ENCODE assay signal across 16 cellular contexts in genomic region chr11:11410626-11411025, GRCh38. TPM values are rescaled to one million over a fixed set of nuclear protein-coding genes. Genes with fewer than 3 reads are reported as not detected.
DNase-seq lines count a peak whose midpoint lies in the region; ATAC-seq and TF ChIP-seq lines count a peak whose summit lies in the region.
"Had no signal": no experiment of that assay in that cellular context is flagged by ENCODE, and none has a peak within 500 bp of the region (broad histone marks: within the 10 kb centered on the region; RNA-seq: fewer than 3 reads in every experiment).

No MANE protein-coding gene starts in this region.

- H3K27ac ChIP-seq in upper lobe of left lung, result no peak overlapping the region
- H3K27ac ChIP-seq in CD4-positive, alpha-beta T cell (ENCODE audit: low read depth, low read length), result no peak overlapping the region
- H3K27ac ChIP-seq: BLaER1 treated with 17β-estradiol and CSF1 and Interleukin-3, amounts not matched to agents 10 nM and 100 nM had no signal

- no peak for TF ChIP-seq POLR2A in upper lobe of left lung (IDR thresholded peaks at IDR 0.05)

- H3K4me3 ChIP-seq in upper lobe of left lung, result no peak overlapping the region
- H3K4me3 ChIP-seq: BLaER1 treated with 17β-estradiol and CSF1 and Interleukin-3, amounts not matched to agents 10 nM and 100 nM had no signal

- DNase-seq in NCI-H2227 treated with DMSO at 0.1 percent for 48 hours (lab: John Stamatoyannopoulos, UW) (peak; percentile 4), NCI-H2227 (lab: John Stamatoyannopoulos, UW; ENCODE audit: unreplicated experiment) (no peak), G401 (ENCODE audit: low spot score) (peak; percentile 44), osteocyte (ENCODE audit: extremely low spot score, unreplicated experiment) (no peak), upper lobe of left lung (no peak)
- DNase-seq in CD4-positive, alpha-beta T cell, result no peak
- DNase-seq: CD8-positive, alpha-beta memory T cell; DMS 273 treated with DMSO at 0.1 percent for 48 hours; GF-D8; H9 had no signal

- H3K4me1 Mint-ChIP-seq in dendritic cell treated with granulocyte-macrophage colony-stimulating factor and Interleukin-4, amounts not matched to agents 40 ng/mL and 50 ng/mL, for 4 days (ENCODE audit: low read depth), result peaks cover 91% of the 10 kb centered on the region
- peaks cover 69% of the 10 kb centered on the region for H3K4me1 Mint-ChIP-seq in osteocyte (ENCODE audit: unreplicated experiment)
- no peaks in the 10 kb centered on the region for H3K4me1 Mint-ChIP-seq in CD4-positive, alpha-beta T cell (ENCODE audit: low read depth)
- H3K4me1 Mint-ChIP-seq: B cell; CD8-positive, alpha-beta memory T cell; IgD-negative memory B cell had no signal

- peaks cover 46% of the 10 kb centered on the region for H3K36me3 Mint-ChIP-seq in dendritic cell treated with granulocyte-macrophage colony-stimulating factor and Interleukin-4, amounts not matched to agents 40 ng/mL and 50 ng/mL, for 4 days (ENCODE audit: low read depth)
- H3K36me3 Mint-ChIP-seq in osteocyte (ENCODE audit: unreplicated experiment), result peaks cover 2% of the 10 kb centered on the region
- no peaks in the 10 kb centered on the region for H3K36me3 Mint-ChIP-seq in CD4-positive, alpha-beta T cell (ENCODE audit: low read depth)
- H3K36me3 Mint-ChIP-seq: CD8-positive, alpha-beta memory T cell had no signal

- H3K4me3 Mint-ChIP-seq in dendritic cell treated with granulocyte-macrophage colony-stimulating factor and Interleukin-4, amounts not matched to agents 40 ng/mL and 50 ng/mL, for 4 days, result no peak overlapping the region
- H3K4me3 Mint-ChIP-seq in osteocyte (ENCODE audit: unreplicated experiment), result no peak overlapping the region
- no peak overlapping the region for H3K4me3 Mint-ChIP-seq in CD4-positive, alpha-beta T cell
- H3K4me3 Mint-ChIP-seq: B cell; CD8-positive, alpha-beta memory T cell; H9; IgD-negative memory B cell had no signal

- no peaks in the 10 kb centered on the region for H3K27me3 ChIP-seq in upper lobe of left lung
- no peaks in the 10 kb centered on the region for H3K27me3 ChIP-seq in CD4-positive, alpha-beta T cell (ENCODE audit: control insufficient read depth, insufficient read depth, low read length)

- intact Hi-C loops in dendritic cell treated with granulocyte-macrophage colony-stimulating factor and Interleukin-4, amounts not matched to agents 40 ng/mL and 50 ng/mL, for 4 days (cut with micrococcal nuclease), result no loop called here
- intact Hi-C loops in CD4-positive, alpha-beta T cell (cut with DNase I, micrococcal nuclease), result no loop called here

- no peaks in the 10 kb centered on the region for H3K9me3 ChIP-seq in upper lobe of left lung
- no peaks in the 10 kb centered on the region for H3K9me3 ChIP-seq in CD4-positive, alpha-beta T cell (ENCODE audit: control insufficient read depth, low read length)

- H3K9me3 Mint-ChIP-seq in dendritic cell treated with granulocyte-macrophage colony-stimulating factor and Interleukin-4, amounts not matched to agents 40 ng/mL and 50 ng/mL, for 4 days, result no peaks in the 10 kb centered on the region
- no peaks in the 10 kb centered on the region for H3K9me3 Mint-ChIP-seq in osteocyte (ENCODE audit: unreplicated experiment)
- H3K9me3 Mint-ChIP-seq in CD4-positive, alpha-beta T cell, result no peaks in the 10 kb centered on the region
- H3K9me3 Mint-ChIP-seq: H9, IgD-negative memory B cell had no signal

- in situ Hi-C loops in G401 (cut with HindIII; ENCODE audit: low sequenced_read_pairs), result no loop called here

- peaks cover 29 to 43% (median 43%) of the 10 kb centered on the region in 4 donors for H3K4me1 ChIP-seq in upper lobe of left lung

- no peak for TF ChIP-seq CTCF in osteocyte (IDR thresholded peaks at IDR 0.05)
- no peak for TF ChIP-seq CTCF in upper lobe of left lung (IDR thresholded peaks at IDR 0.05)
- no peak for TF ChIP-seq CTCF in CD4-positive, alpha-beta T cell (IDR thresholded peaks at IDR 0.05)

- 74 to 88% methylated on average over 2 of the region's 2 CpGs for WGBS in upper lobe of left lung, 2 donors

- no peak for ATAC-seq in HG03520 (IDR thresholded peaks at IDR 0.05; ENCODE audit: unreplicated experiment)
- no peak for ATAC-seq in upper lobe of left lung (ENCODE audit: low FRiP score in 2 of 2)
- no peak for ATAC-seq in CD4-positive, alpha-beta T cell (ENCODE audit: poor library complexity)
- ATAC-seq: HepG2 had no signal

- no peak for TF ChIP-seq EP300 in upper lobe of left lung (IDR thresholded peaks at IDR 0.05)

- POLR2A ChIA-PET in CD4-positive, alpha-beta T cell (lab: Charles Lee), result no interaction called here

- H3K27me3 Mint-ChIP-seq in dendritic cell treated with granulocyte-macrophage colony-stimulating factor and Interleukin-4, amounts not matched to agents 40 ng/mL and 50 ng/mL, for 4 days, result peaks cover 61% of the 10 kb centered on the region
- H3K27me3 Mint-ChIP-seq in osteocyte (ENCODE audit: unreplicated experiment), result no peaks in the 10 kb centered on the region
- H3K27me3 Mint-ChIP-seq in CD4-positive, alpha-beta T cell, result peaks cover 24% of the 10 kb centered on the region

- CTCF ChIA-PET in CD4-positive, alpha-beta T cell (lab: Charles Lee), result no interaction called here

- H3K36me3 ChIP-seq in upper lobe of left lung, result no peaks in the 10 kb centered on the region
- H3K36me3 ChIP-seq: BLaER1 treated with 17β-estradiol and CSF1 and Interleukin-3, amounts not matched to agents 10 nM and 100 nM had no signal

- H3K27ac Mint-ChIP-seq in dendritic cell treated with granulocyte-macrophage colony-stimulating factor and Interleukin-4, amounts not matched to agents 40 ng/mL and 50 ng/mL, for 4 days, result peak overlapping the region; percentile 42
- H3K27ac Mint-ChIP-seq in osteocyte (ENCODE audit: unreplicated experiment), result peak overlapping the region; percentile 14
- H3K27ac Mint-ChIP-seq in CD4-positive, alpha-beta T cell, result no peak overlapping the region
- H3K27ac Mint-ChIP-seq: B cell, IgD-negative memory B cell had no signal

RNA-seq across cellular contexts. Expression of gene CSNK2A3, which starts 57.6 kb away (rescaled TPM):
- total RNA-seq in G401 (2014; rRNA removed; shearing (Covaris generic)), result 5.7 and 8.6 TPM in 2 replicates
- total RNA-seq in osteocyte, result 1.0 and 2.1 TPM in 2 replicates
- total RNA-seq in upper lobe of left lung, result 10 to 100 TPM in 1 of 6 donors, 1 to 10 TPM in 5; 2.0 to 18.9 (median 5.3) TPM
- under 1 TPM; 0.27 to 0.28 TPM for total RNA-seq in CD4-positive, alpha-beta T cell

Comparison
In these comparisons a context has a peak if more than half of its experiments do, and no peak if none do; other contexts are left out.
1. DNase-seq: peak in NCI-H2227 treated with DMSO at 0.1 percent for 48 hours (single experiment) and G401 (single experiment); none in NCI-H2227 (single experiment), osteocyte (single experiment), upper lobe of left lung (0 of 2) and CD4-positive, alpha-beta T cell (0 of 10).